Comparison of ENCODE assay signal across 23 cellular contexts in the genomic region with DNA sequence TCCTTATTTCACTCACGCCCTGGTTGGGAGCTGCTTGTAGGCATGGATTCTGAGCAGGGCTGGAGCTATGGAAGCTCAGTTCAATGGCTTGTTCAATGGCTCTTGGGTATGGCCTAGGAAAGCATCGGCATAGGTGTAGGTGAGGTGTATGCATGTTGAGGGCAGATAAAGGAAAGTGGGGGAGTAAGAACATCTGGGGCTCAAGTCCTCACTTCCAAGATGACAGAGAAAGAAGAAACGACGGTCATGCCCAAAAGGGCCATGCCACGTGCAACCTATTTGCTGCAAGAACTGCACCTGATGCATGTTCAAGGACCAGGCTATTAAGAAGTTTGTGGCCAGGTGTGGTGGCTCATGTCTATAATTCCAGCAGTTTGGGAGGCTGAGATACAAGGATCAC.
"Had no signal": no experiment of that assay in that cellular context is flagged by ENCODE, and none has a peak within 500 bp of the region (broad histone marks: within the 10 kb centered on the region; RNA-seq: fewer than 3 reads in every experiment).

No MANE protein-coding gene starts in this region.

- ATAC-seq: activated CD4-positive, alpha-beta T cell treated with anti-CD3 and anti-CD28 coated beads for 36 hours; activated naive CD4-positive, alpha-beta T cell treated with anti-CD3 and anti-CD28 coated beads, Interleukin-2, amount 50 U/mL, for 72 hours; esophagus mucosa; gastrocnemius medialis; stimulated activated naive B cell treated with anti-CD40 and anti-IgM and Interleukin-4, amounts not matched to agents 10 μg/mL and 1 μg/mL and 100 μg/mL, for 72 hours; T-cell; WTC11 had no signal

- H3K36me3 ChIP-seq: adrenal gland, gastrocnemius medialis, left ventricle myocardium inferior, neutrophil, sigmoid colon, spleen, tibial artery, uterus had no signal

- H3K36me3 Mint-ChIP-seq: activated naive CD4-positive, alpha-beta T cell treated with anti-CD3 and anti-CD28 coated beads, Interleukin-2, amount 50 U/mL, for 72 hours; naive B cell; stimulated activated naive B cell treated with anti-CD40 and anti-IgM and Interleukin-4, amounts not matched to agents 10 μg/mL and 1 μg/mL and 100 μg/mL, for 72 hours; T-cell; WTC11 had no signal

- H3K27me3 ChIP-seq: adrenal gland, gastrocnemius medialis, neutrophil, sigmoid colon, spleen, tibial artery, uterus had no signal

- H3K27me3 Mint-ChIP-seq: central memory CD8-positive, alpha-beta T cell had no signal

- H3K4me1 ChIP-seq: gastrocnemius medialis, uterus had no signal

- H3K4me3 Mint-ChIP-seq: activated CD4-positive, alpha-beta T cell treated with anti-CD3 and anti-CD28 coated beads for 36 hours; activated T-helper 1 cell treated with anti-CD3 and anti-CD28 coated beads, Interleukin-12 subunit alpha, Interleukin-12 subunit beta, Interleukin-2, Interleukin-4 antibody, amounts not matched to agents 30 ng/mL and 10 ng/mL and 1 ng/mL, durations not matched to agents 14 hours and 24 hours and 36 hours; central memory CD8-positive, alpha-beta T cell; naive B cell; stimulated activated naive B cell treated with anti-CD40 and anti-IgM and Interleukin-4, amounts not matched to agents 10 μg/mL and 1 μg/mL and 100 μg/mL, for 72 hours; T-cell; WTC11 had no signal

- DNase-seq: activated CD4-positive, alpha-beta T cell treated with anti-CD3 and anti-CD28 coated beads for 36 hours; activated CD4-positive, alpha-beta T cell treated with anti-CD3 and anti-CD28 coated beads, Interleukin-2, amount 50 U/mL, for 48 hours; activated gamma-delta T cell treated with Interleukin-2 at 50 U/mL for 16 hours; adrenal gland; effector CD8-positive, alpha-beta T cell; gastrocnemius medialis; left ventricle myocardium inferior; mammary epithelial cell; naive B cell; sigmoid colon; spleen; stimulated activated CD4-positive, alpha-beta T cell treated with anti-CD3 and anti-CD28 coated beads, Interleukin-4, amount 100 ng/mL, for 4 hours; stimulated activated naive B cell treated with anti-CD40 and anti-IgM and Interleukin-4, amounts not matched to agents 10 μg/mL and 1 μg/mL and 100 μg/mL, for 72 hours; T-cell; tibial artery; uterus had no signal

- H3K27ac Mint-ChIP-seq: activated CD4-positive, alpha-beta T cell treated with anti-CD3 and anti-CD28 coated beads for 36 hours; activated naive CD4-positive, alpha-beta T cell treated with anti-CD3 and anti-CD28 coated beads, Interleukin-2, amount 50 U/mL, for 72 hours; activated T-helper 1 cell treated with anti-CD3 and anti-CD28 coated beads, Interleukin-12 subunit alpha, Interleukin-12 subunit beta, Interleukin-2, Interleukin-4 antibody, amounts not matched to agents 30 ng/mL and 10 ng/mL and 1 ng/mL, durations not matched to agents 14 hours and 24 hours and 36 hours; stimulated activated naive B cell treated with anti-CD40 and anti-IgM and Interleukin-4, amounts not matched to agents 10 μg/mL and 1 μg/mL and 100 μg/mL, for 72 hours; T-cell; WTC11 had no signal

- H3K9me3 ChIP-seq: adrenal gland, gastrocnemius medialis, left ventricle myocardium inferior, neutrophil, sigmoid colon, spleen, tibial artery, uterus had no signal

- H3K4me3 ChIP-seq: adrenal gland, coronary artery, gastrocnemius medialis, left ventricle myocardium inferior, sigmoid colon, spleen, tibial artery, uterus had no signal

- H3K4me1 Mint-ChIP-seq: activated CD4-positive, alpha-beta T cell treated with anti-CD3 and anti-CD28 coated beads for 36 hours; central memory CD8-positive, alpha-beta T cell; naive B cell; stimulated activated naive B cell treated with anti-CD40 and anti-IgM and Interleukin-4, amounts not matched to agents 10 μg/mL and 1 μg/mL and 100 μg/mL, for 72 hours; T-cell had no signal

- H3K27ac ChIP-seq: adrenal gland, coronary artery, gastrocnemius medialis, left ventricle myocardium inferior, neutrophil, sigmoid colon, spleen, tibial artery, uterus had no signal

- H3K9me3 Mint-ChIP-seq: activated naive CD4-positive, alpha-beta T cell treated with anti-CD3 and anti-CD28 coated beads, Interleukin-2, amount 50 U/mL, for 72 hours; activated T-helper 1 cell treated with anti-CD3 and anti-CD28 coated beads, Interleukin-12 subunit alpha, Interleukin-12 subunit beta, Interleukin-2, Interleukin-4 antibody, amounts not matched to agents 30 ng/mL and 10 ng/mL and 1 ng/mL, durations not matched to agents 14 hours and 24 hours and 36 hours; central memory CD8-positive, alpha-beta T cell; stimulated activated naive B cell treated with anti-CD40 and anti-IgM and Interleukin-4, amounts not matched to agents 10 μg/mL and 1 μg/mL and 100 μg/mL, for 72 hours; T-cell; WTC11 had no signal
